ENCODE assay signal across 2 cellular contexts in the genomic region with DNA sequence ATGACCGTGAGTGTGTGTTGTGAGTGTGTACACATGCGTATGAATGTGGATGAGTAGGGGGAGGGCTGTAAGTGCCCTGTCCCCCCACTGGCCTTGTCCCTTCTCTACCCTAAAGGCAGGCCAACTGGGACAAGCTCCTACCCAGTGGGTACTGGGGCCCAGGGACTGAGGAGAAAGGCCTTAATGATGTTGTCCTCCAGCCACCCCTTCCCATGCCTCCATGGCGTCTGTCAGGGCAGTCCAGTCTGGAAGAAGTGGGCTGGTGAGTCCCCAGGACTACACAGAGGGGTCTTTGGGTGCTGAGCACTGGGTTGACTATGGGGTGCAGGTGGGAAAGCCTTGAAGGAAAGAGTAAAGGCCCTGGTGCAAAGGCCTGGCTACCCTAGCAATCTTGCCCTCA.
TF ChIP-seq lines count a peak whose summit lies in the region.

No MANE protein-coding gene starts in this region.

TF ChIP-seq in H1, 55 proteins besides CTCF, POLR2A, EP300 and RAD21 (continued from another document):
- TF ChIP-seq E2F6 (IDR thresholded peaks at IDR 0.05) (no peak), GABPA (IDR thresholded peaks at IDR 0.05; ENCODE audit: borderline replicate concordance, insufficient read depth, low read length) (no peak), TAF7 (optimal IDR thresholded peaks at IDR 0.05; ENCODE audit: borderline replicate concordance, low read depth, low read length) (no peak), CHD7 (IDR thresholded peaks at IDR 0.05; ENCODE audit: insufficient replicate concordance, low read length) (no peak), EGR1 (IDR thresholded peaks at IDR 0.05; ENCODE audit: borderline replicate concordance, low read depth, low read length) (no peak), RBBP5 (IDR thresholded peaks at IDR 0.05; ENCODE audit: borderline replicate concordance, low read depth, low read length) (no peak), KDM1A (IDR thresholded peaks at IDR 0.05; ENCODE audit: borderline replicate concordance, low read length) (no peak)

TF ChIP-seq in neural cell, 6 proteins besides CTCF, POLR2A, EP300 and RAD21:
- TF ChIP-seq, protein P1, sequence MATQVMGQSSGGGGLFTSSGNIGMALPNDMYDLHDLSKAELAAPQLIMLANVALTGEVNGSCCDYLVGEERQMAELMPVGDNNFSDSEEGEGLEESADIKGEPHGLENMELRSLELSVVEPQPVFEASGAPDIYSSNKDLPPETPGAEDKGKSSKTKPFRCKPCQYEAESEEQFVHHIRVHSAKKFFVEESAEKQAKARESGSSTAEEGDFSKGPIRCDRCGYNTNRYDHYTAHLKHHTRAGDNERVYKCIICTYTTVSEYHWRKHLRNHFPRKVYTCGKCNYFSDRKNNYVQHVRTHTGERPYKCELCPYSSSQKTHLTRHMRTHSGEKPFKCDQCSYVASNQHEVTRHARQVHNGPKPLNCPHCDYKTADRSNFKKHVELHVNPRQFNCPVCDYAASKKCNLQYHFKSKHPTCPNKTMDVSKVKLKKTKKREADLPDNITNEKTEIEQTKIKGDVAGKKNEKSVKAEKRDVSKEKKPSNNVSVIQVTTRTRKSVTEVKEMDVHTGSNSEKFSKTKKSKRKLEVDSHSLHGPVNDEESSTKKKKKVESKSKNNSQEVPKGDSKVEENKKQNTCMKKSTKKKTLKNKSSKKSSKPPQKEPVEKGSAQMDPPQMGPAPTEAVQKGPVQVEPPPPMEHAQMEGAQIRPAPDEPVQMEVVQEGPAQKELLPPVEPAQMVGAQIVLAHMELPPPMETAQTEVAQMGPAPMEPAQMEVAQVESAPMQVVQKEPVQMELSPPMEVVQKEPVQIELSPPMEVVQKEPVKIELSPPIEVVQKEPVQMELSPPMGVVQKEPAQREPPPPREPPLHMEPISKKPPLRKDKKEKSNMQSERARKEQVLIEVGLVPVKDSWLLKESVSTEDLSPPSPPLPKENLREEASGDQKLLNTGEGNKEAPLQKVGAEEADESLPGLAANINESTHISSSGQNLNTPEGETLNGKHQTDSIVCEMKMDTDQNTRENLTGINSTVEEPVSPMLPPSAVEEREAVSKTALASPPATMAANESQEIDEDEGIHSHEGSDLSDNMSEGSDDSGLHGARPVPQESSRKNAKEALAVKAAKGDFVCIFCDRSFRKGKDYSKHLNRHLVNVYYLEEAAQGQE (IDR thresholded peaks at IDR 0.05; ENCODE audit: borderline replicate concordance): no peak
- TF ChIP-seq POLR2AphosphoS5 (IDR thresholded peaks at IDR 0.05) (no peak), MXI1 (conservative IDR thresholded peaks at IDR 0.05; ENCODE audit: poor library complexity, severe bottlenecking) (peak; percentile 5)
TF ChIP-seq in neural cell: peak in this region for 1.
